Comparison of ENCODE assay signal across 25 cellular contexts in the genomic region with DNA sequence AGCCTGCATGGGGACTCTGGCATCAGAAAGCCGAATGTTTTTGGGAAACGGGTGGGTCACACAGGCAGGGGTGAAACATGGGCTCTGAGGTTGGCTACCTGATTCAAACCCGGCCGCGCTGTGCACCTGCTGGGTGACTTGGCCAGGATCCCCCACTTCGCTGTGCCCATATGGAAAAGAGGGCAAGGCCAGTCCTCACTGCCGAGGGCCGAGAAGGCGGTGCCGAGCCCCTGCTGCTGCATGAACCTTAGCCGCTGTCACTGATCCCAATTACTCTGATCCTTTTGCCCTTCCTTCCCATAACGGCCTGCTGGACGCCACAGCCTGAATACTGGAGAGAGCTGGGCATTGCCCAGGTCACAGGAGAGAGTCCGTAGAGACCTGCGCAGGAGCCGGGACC.
"Had no signal": no experiment of that assay in that cellular context is flagged by ENCODE, and none has a peak within 500 bp of the region (broad histone marks: within the 10 kb centered on the region; RNA-seq: fewer than 3 reads in every experiment).

No MANE protein-coding gene starts in this region.

- H2AFZ ChIP-seq: parathyroid adenoma had no signal

- H3K27ac Mint-ChIP-seq: activated CD4-positive, alpha-beta memory T cell treated with anti-CD3 and anti-CD28 coated beads, Interleukin-2, amount 10 ng/mL, durations not matched to agents 7 days and 5 days; activated naive CD4-positive, alpha-beta T cell treated with anti-CD3 and anti-CD28 coated beads, Interleukin-2, amount 10 ng/mL, durations not matched to agents 7 days and 5 days; activated naive CD8-positive, alpha-beta T cell treated with anti-CD3 and anti-CD28 coated beads, Interleukin-2, amount 50 U/mL, for 24 hours; brain; dendritic cell treated with granulocyte-macrophage colony-stimulating factor and Interleukin-4, amounts not matched to agents 40 ng/mL and 50 ng/mL, for 4 days; natural killer cell; stimulated activated memory B cell treated with anti-CD40 and anti-IgM and Interleukin-4, amounts not matched to agents 10 μg/mL and 1 μg/mL and 100 μg/mL, for 72 hours had no signal

- H3K79me2 ChIP-seq: parathyroid adenoma had no signal

- H3K9me3 Mint-ChIP-seq: activated CD4-positive, alpha-beta memory T cell treated with anti-CD3 and anti-CD28 coated beads, Interleukin-2, amount 10 ng/mL, durations not matched to agents 7 days and 5 days; activated naive CD4-positive, alpha-beta T cell treated with anti-CD3 and anti-CD28 coated beads, Interleukin-2, amount 10 ng/mL, durations not matched to agents 7 days and 5 days; activated naive CD8-positive, alpha-beta T cell treated with anti-CD3 and anti-CD28 coated beads, Interleukin-2, amount 50 U/mL, for 24 hours; dendritic cell treated with granulocyte-macrophage colony-stimulating factor and Interleukin-4, amounts not matched to agents 40 ng/mL and 50 ng/mL, for 4 days; immature natural killer cell; natural killer cell; stimulated activated memory B cell treated with anti-CD40 and anti-IgM and Interleukin-4, amounts not matched to agents 10 μg/mL and 1 μg/mL and 100 μg/mL, for 72 hours had no signal

- H3K27ac ChIP-seq: neutrophil, parathyroid adenoma had no signal

- H3K9ac ChIP-seq: parathyroid adenoma had no signal

- H3K36me3 Mint-ChIP-seq: natural killer cell had no signal

- H3K4me3 Mint-ChIP-seq: activated CD4-positive, alpha-beta memory T cell treated with anti-CD3 and anti-CD28 coated beads, Interleukin-2, amount 10 ng/mL, durations not matched to agents 7 days and 5 days; activated naive CD4-positive, alpha-beta T cell treated with anti-CD3 and anti-CD28 coated beads, Interleukin-2, amount 10 ng/mL, durations not matched to agents 7 days and 5 days; activated naive CD8-positive, alpha-beta T cell treated with anti-CD3 and anti-CD28 coated beads, Interleukin-2, amount 50 U/mL, for 24 hours; brain; dendritic cell treated with granulocyte-macrophage colony-stimulating factor and Interleukin-4, amounts not matched to agents 40 ng/mL and 50 ng/mL, for 4 days; immature natural killer cell; natural killer cell; stimulated activated memory B cell treated with anti-CD40 and anti-IgM and Interleukin-4, amounts not matched to agents 10 μg/mL and 1 μg/mL and 100 μg/mL, for 72 hours had no signal

- H3K9me3 ChIP-seq: gastroesophageal sphincter, neutrophil, sigmoid colon, tibial artery had no signal

- ATAC-seq: activated naive CD8-positive, alpha-beta T cell treated with anti-CD3 and anti-CD28 coated beads, Interleukin-2, amount 50 U/mL, for 24 hours; esophagus mucosa; gastroesophageal sphincter; natural killer cell; stimulated activated memory B cell treated with anti-CD40 and anti-IgM and Interleukin-4, amounts not matched to agents 10 μg/mL and 1 μg/mL and 100 μg/mL, for 72 hours had no signal

- H3K27me3 Mint-ChIP-seq: activated CD4-positive, alpha-beta memory T cell treated with anti-CD3 and anti-CD28 coated beads, Interleukin-2, amount 10 ng/mL, durations not matched to agents 7 days and 5 days; activated naive CD4-positive, alpha-beta T cell treated with anti-CD3 and anti-CD28 coated beads, Interleukin-2, amount 10 ng/mL, durations not matched to agents 7 days and 5 days; activated naive CD8-positive, alpha-beta T cell treated with anti-CD3 and anti-CD28 coated beads, Interleukin-2, amount 50 U/mL, for 24 hours; dendritic cell treated with granulocyte-macrophage colony-stimulating factor and Interleukin-4, amounts not matched to agents 40 ng/mL and 50 ng/mL, for 4 days; stimulated activated memory B cell treated with anti-CD40 and anti-IgM and Interleukin-4, amounts not matched to agents 10 μg/mL and 1 μg/mL and 100 μg/mL, for 72 hours had no signal

- H3K4me3 ChIP-seq: gastroesophageal sphincter, sigmoid colon, tibial artery had no signal

- H3K27me3 ChIP-seq: gastroesophageal sphincter, neutrophil, sigmoid colon, tibial artery had no signal

- DNase-seq: activated CD4-positive, alpha-beta memory T cell treated with anti-CD3 and anti-CD28 coated beads, Interleukin-2, amount 10 ng/mL, durations not matched to agents 7 days and 5 days; activated CD4-positive, alpha-beta T cell treated with anti-CD3 and anti-CD28 coated beads for 48 hours; activated CD4-positive, CD25-positive, alpha-beta regulatory T cell; activated naive CD4-positive, alpha-beta T cell treated with anti-CD3 and anti-CD28 coated beads, Interleukin-2, amount 10 ng/mL, durations not matched to agents 7 days and 5 days; activated naive CD8-positive, alpha-beta T cell treated with anti-CD3 and anti-CD28 coated beads, Interleukin-2, amount 50 U/mL, for 24 hours; activated T-cell treated with anti-CD3 and anti-CD28 coated beads, Interleukin-2, amount 50 U/mL, for 1 hour; anterior cingulate cortex; central memory CD4-positive, alpha-beta T cell; effector CD8-positive, alpha-beta T cell; immature natural killer cell; kidney glomerular epithelial cell; mesendoderm; natural killer cell; sigmoid colon; stimulated activated CD4-positive, alpha-beta T cell treated with anti-CD3 and anti-CD28 coated beads, Interleukin-4, amount 100 ng/mL, for 24 hours; T-helper 1 cell; T-helper 9 cell; tibial artery had no signal
